Comparison of ENCODE assay signal across 9 cellular contexts in genomic region chr17:951388-952132, GRCh38. TPM values are rescaled to one million over a fixed set of nuclear protein-coding genes. Genes with fewer than 3 reads are reported as not detected.
DNase-seq lines count a peak whose midpoint lies in the region; ATAC-seq and TF ChIP-seq lines count a peak whose summit lies in the region.
"Had no signal": no experiment of that assay in that cellular context is flagged by ENCODE, and none has a peak within 500 bp of the region (broad histone marks: within the 10 kb centered on the region; RNA-seq: fewer than 3 reads in every experiment).

No MANE protein-coding gene starts in this region.

- H3K27ac ChIP-seq in iPS DF 6.9 (ENCODE audit: low read length), result no peak overlapping the region
- peak overlapping the region; percentile 68 to 86 (median 80) for H3K27ac ChIP-seq in transverse colon
- H3K27ac ChIP-seq in CD8-positive, alpha-beta T cell (ENCODE audit: low read depth, low read length), result no peak overlapping the region
- H3K27ac ChIP-seq in gastrocnemius medialis, result no peak overlapping the region
- H3K27ac ChIP-seq: VCaP had no signal

- H3K27me3 ChIP-seq in iPS DF 6.9 (ENCODE audit: control insufficient read depth, insufficient read depth, low read length) (no peaks in the 10 kb centered on the region), transverse colon (no peaks in the 10 kb centered on the region), gastrocnemius medialis (no peaks in the 10 kb centered on the region)
- no peaks in the 10 kb centered on the region for H3K27me3 ChIP-seq in CD8-positive, alpha-beta T cell (ENCODE audit: insufficient read depth, low read length)

- no peak for ATAC-seq in CD8-positive, alpha-beta T cell
- no peak for ATAC-seq in gastrocnemius medialis

- no peaks in the 10 kb centered on the region for H3K4me1 Mint-ChIP-seq in CD8-positive, alpha-beta T cell (ENCODE audit: low read depth)

- CTCF ChIA-PET in CD8-positive, alpha-beta T cell (lab: Charles Lee), result no interaction called here

- H3K27ac Mint-ChIP-seq in CD8-positive, alpha-beta T cell, result no peak overlapping the region

- TF ChIP-seq EP300 in transverse colon (IDR thresholded peaks at IDR 0.05; ENCODE audit: low read depth), result no peak

- peak; percentile 48 for DNase-seq in HT-29 (ENCODE audit: low spot score)
- DNase-seq in amniotic stem cell (lab: John Stamatoyannopoulos, UW), result peak; percentile 81
- peak; percentile 55 for DNase-seq in iPS DF 6.9 (ENCODE audit: low read depth, low spot score)
- DNase-seq in transverse colon, result peak; percentile 40
- no peak for DNase-seq in NCI-H1105 (lab: John Stamatoyannopoulos, UW)
- DNase-seq in activated CD4-positive, alpha-beta T cell treated with anti-CD3 and anti-CD28 coated beads, Interleukin-2, amount 50 U/mL, for 1 hour, result no peak
- DNase-seq in CD8-positive, alpha-beta T cell, result no peak
- DNase-seq in gastrocnemius medialis, result no peak

- peaks cover 1% of the 10 kb centered on the region; the same call in 1 of the 2 replicates for H3K36me3 ChIP-seq in iPS DF 6.9 (ENCODE audit: control insufficient read depth, insufficient read depth, low read length)
- H3K36me3 ChIP-seq in transverse colon, result no peaks in the 10 kb centered on the region
- no peaks in the 10 kb centered on the region for H3K36me3 ChIP-seq in CD8-positive, alpha-beta T cell (ENCODE audit: insufficient read depth, low read length)
- no peaks in the 10 kb centered on the region for H3K36me3 ChIP-seq in gastrocnemius medialis

- no peaks in the 10 kb centered on the region for H3K9me3 ChIP-seq in iPS DF 6.9 (ENCODE audit: control insufficient read depth, insufficient read depth, low read length)
- no peaks in the 10 kb centered on the region for H3K9me3 ChIP-seq in transverse colon
- no peaks in the 10 kb centered on the region for H3K9me3 ChIP-seq in CD8-positive, alpha-beta T cell (ENCODE audit: low read length)
- H3K9me3 ChIP-seq in gastrocnemius medialis, result no peaks in the 10 kb centered on the region

- TF ChIP-seq CTCF in transverse colon (IDR thresholded peaks at IDR 0.05) (no peak), gastrocnemius medialis (IDR thresholded peaks at IDR 0.05 in 4 of 5, conservative IDR thresholded peaks at IDR 0.05 in 1 of 5) (no peak)
- TF ChIP-seq CTCF in CD8-positive, alpha-beta T cell (IDR thresholded peaks at IDR 0.05), result no peak

- intact Hi-C loops in transverse colon (cut with DNase I; ENCODE audit: low total_unique reads) (no loop called here), gastrocnemius medialis (cut with DNase I; ENCODE audit: low total_unique reads) (no loop called here)
- intact Hi-C loops in CD8-positive, alpha-beta T cell (cut with DNase I, micrococcal nuclease), result no loop called here

- no peaks in the 10 kb centered on the region for H3K9me3 Mint-ChIP-seq in CD8-positive, alpha-beta T cell

- no peak overlapping the region for H3K4me3 Mint-ChIP-seq in CD8-positive, alpha-beta T cell

- H3K27me3 Mint-ChIP-seq in CD8-positive, alpha-beta T cell (ENCODE audit: low read depth), result peaks cover 18% of the 10 kb centered on the region

- in situ Hi-C loops in transverse colon (cut with MboI; ENCODE audit: low pct_ligation_motif_present in 1 of 4, low pct_unique_long_range_greater_than_20kb in 1 of 4, low sequenced_read_pairs in 3 of 4) (no loop called here), gastrocnemius medialis (cut with MboI; ENCODE audit: low sequenced_read_pairs in 4 of 4) (no loop called here)

- no CpG with 5 or more reads among the region's 26 CpGs for WGBS in iPS DF 6.9 (ENCODE audit: insufficient coverage, insufficient read length)
- 12 to 33% methylated on average over 3 to 26 of the region's 26 CpGs for WGBS in transverse colon (ENCODE audit: low coverage in 1 of 2), 2 donors

- H3K36me3 Mint-ChIP-seq in CD8-positive, alpha-beta T cell, result no peaks in the 10 kb centered on the region

- peaks cover 2% of the 10 kb centered on the region for H3K4me1 ChIP-seq in iPS DF 6.9 (ENCODE audit: control insufficient read depth, insufficient read depth, low read length)
- peaks cover 0 to 25% (median 11%) of the 10 kb centered on the region in 4 donors for H3K4me1 ChIP-seq in transverse colon
- peaks cover 5% of the 10 kb centered on the region for H3K4me1 ChIP-seq in CD8-positive, alpha-beta T cell (ENCODE audit: insufficient read depth, low read length)
- peaks cover 20 to 31% of the 10 kb centered on the region in 2 donors for H3K4me1 ChIP-seq in gastrocnemius medialis

- no peak overlapping the region for H3K4me3 ChIP-seq in iPS DF 6.9 (ENCODE audit: low read length)
- no peak overlapping the region for H3K4me3 ChIP-seq in transverse colon
- no peak overlapping the region for H3K4me3 ChIP-seq in CD8-positive, alpha-beta T cell (ENCODE audit: low read depth, low read length)
- no peak overlapping the region for H3K4me3 ChIP-seq in gastrocnemius medialis

- POLR2A ChIA-PET in CD8-positive, alpha-beta T cell (lab: Charles Lee), result interaction anchor here (0.6 kb wide), 1 partner anchor 453 kb away, joined by 3 read pairs; no protein-coding TSS in a partner anchor

- no peak for TF ChIP-seq POLR2A in transverse colon (IDR thresholded peaks at IDR 0.05)
- TF ChIP-seq POLR2A in gastrocnemius medialis (IDR thresholded peaks at IDR 0.05), result no peak

RNA-seq across cellular contexts. Expression of gene NXN, which starts 28.0 kb away (rescaled TPM):
- 64.3 and 71.6 TPM in 2 replicates for total RNA-seq in HT-29 (2014; rRNA removed; shearing (Covaris generic))
- total RNA-seq in transverse colon (100 to 1,000 TPM in 1 of 4 donors, 10 to 100 TPM in 3; 10.6 to 222 (median 13.8) TPM), gastrocnemius medialis (10 to 100 TPM; 55.6 to 86.4 (median 62.7) TPM)
- total RNA-seq in CD8-positive, alpha-beta T cell, result under 1 TPM; 0.17 to 0.95 TPM

RNA-seq across cellular contexts. Expression of gene TIMM22, which starts 45.4 kb away (rescaled TPM):
- 7.3 and 7.7 TPM in 2 replicates for total RNA-seq in HT-29 (2014; rRNA removed; shearing (Covaris generic))
- total RNA-seq in transverse colon (10 to 100 TPM; 10.5 to 17.6 (median 12.1) TPM), gastrocnemius medialis (10 to 100 TPM; 14.4 to 16.1 (median 15.3) TPM)
- 10 to 100 TPM; 13.2 to 14.0 TPM for total RNA-seq in CD8-positive, alpha-beta T cell

Comparison
In these comparisons a context has a peak if more than half of its experiments do, and no peak if none do; other contexts are left out.
1. DNase-seq: peak in HT-29 (single experiment), amniotic stem cell (single experiment), iPS DF 6.9 (single experiment) and transverse colon (single experiment); none in NCI-H1105 (single experiment), activated CD4-positive, alpha-beta T cell treated with anti-CD3 and anti-CD28 coated beads, Interleukin-2, amount 50 U/mL, for 1 hour (single experiment), CD8-positive, alpha-beta T cell (0 of 7) and gastrocnemius medialis (0 of 2).
2. H3K27ac ChIP-seq: peak in transverse colon (4 of 4); none in iPS DF 6.9 (single experiment), CD8-positive, alpha-beta T cell (single experiment) and gastrocnemius medialis (0 of 4).
3. RNA of gene NXN, which starts 28.0 kb away (total RNA-seq): 64.3 to 71.6 TPM in HT-29, 55.6 to 86.4 TPM in gastrocnemius medialis and 10.6 to 222 TPM in transverse colon; 0.17 to 0.95 TPM in CD8-positive, alpha-beta T cell; every median in the first group is over 4 times any median in the second.